9 cellular contexts compared by ENCODE assay signal in genomic region chrX:70422886-70423336, GRCh38. TPM values are rescaled to one million over a fixed set of nuclear protein-coding genes. Genes with fewer than 3 reads are reported as not detected.
DNase-seq lines count a peak whose midpoint lies in the region; ATAC-seq and FAIRE-seq lines count a peak whose summit lies in the region.
"Had no signal": no experiment of that assay in that cellular context is flagged by ENCODE, and none has a peak within 500 bp of the region (broad histone marks: within the 10 kb centered on the region; RNA-seq: fewer than 3 reads in every experiment).

A gene with protein sequence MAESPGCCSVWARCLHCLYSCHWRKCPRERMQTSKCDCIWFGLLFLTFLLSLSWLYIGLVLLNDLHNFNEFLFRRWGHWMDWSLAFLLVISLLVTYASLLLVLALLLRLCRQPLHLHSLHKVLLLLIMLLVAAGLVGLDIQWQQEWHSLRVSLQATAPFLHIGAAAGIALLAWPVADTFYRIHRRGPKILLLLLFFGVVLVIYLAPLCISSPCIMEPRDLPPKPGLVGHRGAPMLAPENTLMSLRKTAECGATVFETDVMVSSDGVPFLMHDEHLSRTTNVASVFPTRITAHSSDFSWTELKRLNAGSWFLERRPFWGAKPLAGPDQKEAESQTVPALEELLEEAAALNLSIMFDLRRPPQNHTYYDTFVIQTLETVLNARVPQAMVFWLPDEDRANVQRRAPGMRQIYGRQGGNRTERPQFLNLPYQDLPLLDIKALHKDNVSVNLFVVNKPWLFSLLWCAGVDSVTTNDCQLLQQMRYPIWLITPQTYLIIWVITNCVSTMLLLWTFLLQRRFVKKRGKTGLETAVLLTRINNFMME (plus strand): TSS chrX:70423314. CDS start chrX:70424985, 1,671 bp downstream.

- no peaks in the 10 kb centered on the region for H3K36me3 ChIP-seq in mucosa of stomach (ENCODE audit: control insufficient read depth, insufficient read depth, low read length)
- H3K36me3 ChIP-seq in naive thymus-derived CD4-positive, alpha-beta T cell (ENCODE audit: control insufficient read depth in 2 of 3, insufficient read depth in 3 of 3, low read length in 3 of 3) = no peaks in the 10 kb centered on the region
- no peaks in the 10 kb centered on the region for H3K36me3 ChIP-seq in GM23248 (ENCODE audit: low read depth)

- no peaks in the 10 kb centered on the region for H3K27me3 ChIP-seq in mucosa of stomach (ENCODE audit: control insufficient read depth, insufficient read depth, low read length)
- no peaks in the 10 kb centered on the region for H3K27me3 ChIP-seq in naive thymus-derived CD4-positive, alpha-beta T cell (ENCODE audit: control insufficient read depth in 2 of 2, insufficient read depth in 2 of 2, low read length in 2 of 2)
- no peaks in the 10 kb centered on the region for H3K27me3 ChIP-seq in GM23248 (replicated peaks; ENCODE audit: insufficient read depth)

- H3K36me3 Mint-ChIP-seq in naive thymus-derived CD4-positive, alpha-beta T cell = no peaks in the 10 kb centered on the region

- H3K27me3 Mint-ChIP-seq in naive thymus-derived CD4-positive, alpha-beta T cell = no peaks in the 10 kb centered on the region

- WGBS in GM23248 (ENCODE audit: low coverage in 1 of 2, low lambda C conversion rate in 2 of 2, missing lambda C conversion rate in 2 of 2), 2 experiments = 25 to 65% methylated on average over 2 to 10 of the region's 10 CpGs

- peak within 1 kb of the TSS; percentile 53 for H3K9ac ChIP-seq in mucosa of stomach (ENCODE audit: low read length)
- no peak within 1 kb of the TSS for H3K9ac ChIP-seq in GM23248

- ATAC-seq in naive thymus-derived CD4-positive, alpha-beta T cell = no peak

- DNase-seq in Daoy (ENCODE audit: low read depth) = peak; percentile 48
- DNase-seq in NCI-H2107 (lab: John Stamatoyannopoulos, UW) = peak; percentile 13
- peak in 15 of 61 donors; percentile 1 to 55 (median 15) for DNase-seq in caudate nucleus (lab: John Stamatoyannopoulos, UW)
- no peak for DNase-seq in naive thymus-derived CD4-positive, alpha-beta T cell
- no peak for DNase-seq in urothelium cell line (ENCODE audit: low spot score)
- DNase-seq in NCI-H226 = no peak
- DNase-seq in GM23248 = no peak

- no peak for FAIRE-seq in urothelium cell line (lab: Jason Lieb, UNC)

- POLR2A ChIA-PET in naive thymus-derived CD4-positive, alpha-beta T cell (lab: Charles Lee) = no interaction called here

- H3K4me1 ChIP-seq in mucosa of stomach (ENCODE audit: control insufficient read depth, insufficient read depth, low read length) (peaks cover 6% of the 10 kb centered on the region), GM23248 (ENCODE audit: insufficient read depth) (no peaks in the 10 kb centered on the region)
- no peaks in the 10 kb centered on the region for H3K4me1 ChIP-seq in naive thymus-derived CD4-positive, alpha-beta T cell (ENCODE audit: control insufficient read depth in 2 of 2, insufficient read depth in 2 of 2, low read length in 2 of 2)

- no peaks in the 10 kb centered on the region for H3K9me3 ChIP-seq in mucosa of stomach (ENCODE audit: control insufficient read depth, low read length)
- H3K9me3 ChIP-seq in naive thymus-derived CD4-positive, alpha-beta T cell (ENCODE audit: control insufficient read depth in 2 of 3, low read length in 3 of 3) = no peaks in the 10 kb centered on the region
- H3K9me3 ChIP-seq in GM23248 (ENCODE audit: low read depth) = no peaks in the 10 kb centered on the region

- H3K4me3 ChIP-seq in mucosa of stomach (ENCODE audit: low read length) = no peak within 1 kb of the TSS
- H3K4me3 ChIP-seq in naive thymus-derived CD4-positive, alpha-beta T cell (ENCODE audit: low read length) = no peak within 1 kb of the TSS
- no peak within 1 kb of the TSS for H3K4me3 ChIP-seq in GM23248

- no peaks in the 10 kb centered on the region for H3F3A ChIP-seq in GM23248 (ENCODE audit: insufficient read depth)

- H3K9me2 ChIP-seq in GM23248 (ENCODE audit: insufficient read depth) = no peaks in the 10 kb centered on the region

- no peak within 1 kb of the TSS for H2AFZ ChIP-seq in GM23248

- no peaks in the 10 kb centered on the region for H3K9me3 Mint-ChIP-seq in naive thymus-derived CD4-positive, alpha-beta T cell

- no peak within 1 kb of the TSS for H3K4me2 ChIP-seq in GM23248 (ENCODE audit: unreplicated experiment)

- CTCF ChIA-PET in naive thymus-derived CD4-positive, alpha-beta T cell (lab: Charles Lee) = interaction anchor here (0.7 kb wide), 1 partner anchor 45 kb away, joined by 3 read pairs; no protein-coding TSS in a partner anchor

- H3K27ac ChIP-seq in caudate nucleus (ENCODE audit: low read depth, low read length) (peak within 1 kb of the TSS; percentile 26), GM23248 (no peak within 1 kb of the TSS)
- H3K27ac ChIP-seq in naive thymus-derived CD4-positive, alpha-beta T cell (ENCODE audit: low read depth, low read length) = no peak within 1 kb of the TSS

- intact Hi-C loops in naive thymus-derived CD4-positive, alpha-beta T cell (cut with micrococcal nuclease) = no loop called here

- in situ Hi-C loops in GM23248 (cut with MboI) = no loop called here

- H3K4me1 Mint-ChIP-seq in naive thymus-derived CD4-positive, alpha-beta T cell = peaks cover 0 to 4% (median 0%) of the 10 kb centered on the region in 7 donors

- no peak within 1 kb of the TSS for H3K4me3 Mint-ChIP-seq in naive thymus-derived CD4-positive, alpha-beta T cell

- no peaks in the 10 kb centered on the region for H4K20me1 ChIP-seq in GM23248 (ENCODE audit: insufficient read depth)

- no peaks in the 10 kb centered on the region for H3K79me2 ChIP-seq in GM23248 (ENCODE audit: insufficient read depth)

- no peak within 1 kb of the TSS for H3K27ac Mint-ChIP-seq in naive thymus-derived CD4-positive, alpha-beta T cell

RNA-seq across cellular contexts. Expression of the gene that starts here (rescaled TPM):
- total RNA-seq in Daoy (2014; rRNA removed; shearing (Covaris generic)) = not detected in 2 replicates
- under 1 TPM in 1 of 5 experiments, not detected in 4; 0.29 TPM for total RNA-seq in naive thymus-derived CD4-positive, alpha-beta T cell
- not detected for polyA plus RNA-seq in naive thymus-derived CD4-positive, alpha-beta T cell
- total RNA-seq in GM23248 (2014; rRNA removed; shearing (Covaris generic)) = not detected in 2 replicates
- polyA plus RNA-seq in GM23248 (2016; fragmentation: Nextera tagmentation; extraction: Ambion mirVana) = not detected in 2 replicates
- total RNA-seq: pulmonary artery endothelial cell had no signal

Comparison
In these comparisons a context has a peak if more than half of its experiments do, and no peak if none do; other contexts are left out.
1. Peak in DNase-seq in Daoy; RNA of the gene not detected or under 1 TPM.